Comparison of ENCODE assay signal across 20 cellular contexts in the genomic region with DNA sequence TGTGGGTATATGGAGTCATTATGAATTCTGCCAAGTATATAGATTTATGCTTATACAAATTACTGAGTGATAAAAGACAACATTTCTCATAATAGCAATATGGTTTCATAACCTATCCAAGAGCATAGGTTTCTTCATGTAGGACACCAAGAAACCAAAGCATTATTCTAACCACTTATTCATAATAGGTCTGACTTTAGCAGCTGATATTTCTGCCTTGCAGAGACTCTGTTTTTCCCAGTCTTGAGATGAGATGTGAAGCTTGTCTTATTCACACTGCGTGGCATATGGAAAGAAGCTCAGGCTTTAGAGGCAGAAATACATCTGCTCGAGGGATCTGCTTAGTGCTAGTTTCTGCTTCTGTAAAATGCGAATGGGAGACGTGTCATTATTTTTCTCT.
DNase-seq lines count a peak whose midpoint lies in the region; ATAC-seq, FAIRE-seq and TF ChIP-seq lines count a peak whose summit lies in the region.
"Had no signal": no experiment of that assay in that cellular context is flagged by ENCODE, and none has a peak within 500 bp of the region (broad histone marks: within the 10 kb centered on the region; RNA-seq: fewer than 3 reads in every experiment).

No MANE protein-coding gene starts in this region.

- DNase-seq in Ammon's horn (ENCODE audit: low spot score), result peak; percentile 23
- DNase-seq in K562 (ENCODE audit: extremely low read depth in 1 of 4, low spot score in 3 of 4), result no peak
- no peak for DNase-seq in glutamatergic neuron
- peak; percentile 63 for DNase-seq in superior temporal gyrus (ENCODE audit: extremely low spot score)
- DNase-seq in stimulated activated CD4-positive, alpha-beta T cell treated with anti-CD3 and anti-CD28 coated beads, Interleukin-4, amount 100 ng/mL, for 4 hours, result no peak
- DNase-seq: Caco-2; CD4-positive, CD25-positive, alpha-beta regulatory T cell; CD8-positive, alpha-beta T cell; DND-41; GM23248; H7; HCEC 1CT had no signal

- CTCF ChIA-PET in K562 (lab: Yijun Ruan, JAX; ENCODE audit: low intra/inter-chr PET ratio), result no interaction called here

- no peak overlapping the region for H3K4me2 ChIP-seq in K562 (ENCODE audit: insufficient read depth, low read length)
- H3K4me2 ChIP-seq: BLaER1 had no signal

- WGBS in K562 (ENCODE audit: insufficient coverage, low coverage, missing lambda C conversion rate), result under 1% methylated on average over 4 of the region's 4 CpGs

- H3K9me3 Mint-ChIP-seq in glutamatergic neuron (ENCODE audit: unreplicated experiment), result peaks cover 2% of the 10 kb centered on the region
- H3K9me3 Mint-ChIP-seq: CD8-positive, alpha-beta T cell had no signal

- peak overlapping the region; percentile 65 for H3K27ac Mint-ChIP-seq in glutamatergic neuron (ENCODE audit: unreplicated experiment)
- H3K27ac Mint-ChIP-seq: B cell; CD4-positive, CD25-positive, alpha-beta regulatory T cell; CD8-positive, alpha-beta T cell had no signal

- H3K27me3 Mint-ChIP-seq in glutamatergic neuron (ENCODE audit: unreplicated experiment), result no peaks in the 10 kb centered on the region
- H3K27me3 Mint-ChIP-seq: B cell; CD4-positive, CD25-positive, alpha-beta regulatory T cell had no signal

- TF ChIP-seq RAD21 in K562 (CRISPR knock-in tag; conservative IDR thresholded peaks at IDR 0.05 in 1 of 2, IDR thresholded peaks at IDR 0.05 in 1 of 2), result no peak

- no peaks in the 10 kb centered on the region for H3K36me3 Mint-ChIP-seq in glutamatergic neuron (ENCODE audit: unreplicated experiment)
- H3K36me3 Mint-ChIP-seq: CD4-positive, CD25-positive, alpha-beta regulatory T cell; CD8-positive, alpha-beta T cell had no signal

- TF ChIP-seq CTCF in K562 (IDR thresholded peaks at IDR 0.05 in 2 of 3, conservative IDR thresholded peaks at IDR 0.05 in 1 of 3; ENCODE audit: insufficient read depth in 2 of 3, low read depth in 1 of 3, low read length in 3 of 3) (no peak), glutamatergic neuron (IDR thresholded peaks at IDR 0.05; ENCODE audit: partially characterized antibody, unreplicated experiment) (no peak)

- peak overlapping the region; percentile 12 for H3K4me3 Mint-ChIP-seq in glutamatergic neuron (ENCODE audit: unreplicated experiment)
- H3K4me3 Mint-ChIP-seq: B cell; CD4-positive, CD25-positive, alpha-beta regulatory T cell; CD8-positive, alpha-beta T cell had no signal

- H3K9ac ChIP-seq in K562 (ENCODE audit: insufficient read depth in 1 of 2, low read depth in 2 of 2, low read length in 2 of 2), result no peak overlapping the region
- H3K9ac ChIP-seq: BLaER1, GM23248 had no signal

- H4K20me1 ChIP-seq in K562 (replicated peaks; ENCODE audit: control insufficient read depth, insufficient read depth, low read length), result no peaks in the 10 kb centered on the region
- H4K20me1 ChIP-seq: BLaER1 had no signal

- BruUV-seq in K562 (replicated peaks; lab: Mats Ljungman, UMichigan), result no TSS peak

- POLR2A ChIA-PET in K562 (lab: Yijun Ruan, JAX), result interaction anchor here (1.4 to 3.8 kb wide), 4 partner anchors 11 to 19 kb away, joined by 3 to 14 read pairs (median 4); no protein-coding TSS in a partner anchor

- no peaks in the 10 kb centered on the region for H3K79me2 ChIP-seq in K562 (ENCODE audit: control insufficient read depth, insufficient read depth, low read length)

- intact Hi-C loops in K562 (cut with micrococcal nuclease), result no loop called here

- ATAC-seq in K562 (0 out of 3 replicates have a peak, but pooled peaks have one; percentile 10), GM21360 (IDR thresholded peaks at IDR 0.05; ENCODE audit: unreplicated experiment) (no peak), HG03354 (IDR thresholded peaks at IDR 0.05; ENCODE audit: poor library complexity, severe bottlenecking, unreplicated experiment) (no peak)
- ATAC-seq: CD8-positive, alpha-beta T cell had no signal

- H3K4me1 Mint-ChIP-seq in glutamatergic neuron (ENCODE audit: low read depth, unreplicated experiment), result peaks cover 34% of the 10 kb centered on the region
- H3K4me1 Mint-ChIP-seq: B cell; CD4-positive, CD25-positive, alpha-beta regulatory T cell had no signal

- no peaks in the 10 kb centered on the region for H3K9me3 ChIP-seq in K562 (replicated peaks; ENCODE audit: control insufficient read depth, insufficient read depth, low read depth, low read length)
- H3K9me3 ChIP-seq: BLaER1, Caco-2 had no signal

- no peak overlapping the region for H3K4me3 ChIP-seq in K562
- H3K4me3 ChIP-seq: BLaER1, GM23248 had no signal

- no peak for TF ChIP-seq POLR2A in K562 (conservative IDR thresholded peaks at IDR 0.05)

- FAIRE-seq in K562 (lab: Jason Lieb, UNC), result no peak
- FAIRE-seq: G401.6, GM12892, H1 had no signal

- no peaks in the 10 kb centered on the region for H3K36me3 ChIP-seq in K562 (ENCODE audit: control insufficient read depth, insufficient read depth, low read length)
- H3K36me3 ChIP-seq: BLaER1 had no signal

- no peak overlapping the region for H2AFZ ChIP-seq in K562 (ENCODE audit: low read depth, low read length)
- H2AFZ ChIP-seq: GM23248 had no signal

- H3K4me1 ChIP-seq in K562 (replicated peaks in 1 of 2; ENCODE audit: control insufficient read depth in 2 of 2, insufficient read depth in 2 of 2, low read length in 2 of 2), result peaks cover 0 to 2% of the 10 kb centered on the region in 2 experiments; a peak in 1 of 5 replicates
- H3K4me1 ChIP-seq: BLaER1, Caco-2 had no signal

- H3K9me1 ChIP-seq in K562 (ENCODE audit: control insufficient read depth, insufficient read depth, low read length), result no peaks in the 10 kb centered on the region

- H3K27me3 ChIP-seq in K562 (ENCODE audit: control insufficient read depth in 2 of 2, insufficient read depth in 2 of 2, low read length in 2 of 2), result peaks cover 0 to 4% of the 10 kb centered on the region in 2 experiments; a peak in 1 of 5 replicates
- H3K27me3 ChIP-seq: BLaER1 had no signal

- in situ Hi-C loops in K562 (cut with MboI), result no loop called here

- no peak overlapping the region for H3K27ac ChIP-seq in K562 (ENCODE audit: extremely low read depth, low read depth, low read length)
- H3K27ac ChIP-seq: BLaER1, C4-2B, GM23248 had no signal

- TF ChIP-seq EP300 in K562 (IDR thresholded peaks at IDR 0.05; ENCODE audit: low read length), result no peak

TF ChIP-seq in K562, 482 proteins besides CTCF, POLR2A, EP300 and RAD21:
- no peak for TF ChIP-seq PTBP1 (IDR thresholded peaks at IDR 0.05; ENCODE audit: low read depth, low read length)
- TF ChIP-seq FOXK1 (CRISPR knock-in tag; IDR thresholded peaks at IDR 0.05; ENCODE audit: borderline replicate concordance), result no peak
- TF ChIP-seq ZNF764 (CRISPR knock-in tag; IDR thresholded peaks at IDR 0.05; ENCODE audit: low read depth), result no peak
- no peak for TF ChIP-seq ZNF232 (CRISPR knock-in tag; IDR thresholded peaks at IDR 0.05)
- TF ChIP-seq ZNF140 (CRISPR knock-in tag; IDR thresholded peaks at IDR 0.05), result no peak
- no peak for TF ChIP-seq MTF1 (CRISPR knock-in tag; IDR thresholded peaks at IDR 0.05; ENCODE audit: borderline replicate concordance)
- TF ChIP-seq ZNF24 (IDR thresholded peaks at IDR 0.05), result no peak
- TF ChIP-seq, protein P1, sequence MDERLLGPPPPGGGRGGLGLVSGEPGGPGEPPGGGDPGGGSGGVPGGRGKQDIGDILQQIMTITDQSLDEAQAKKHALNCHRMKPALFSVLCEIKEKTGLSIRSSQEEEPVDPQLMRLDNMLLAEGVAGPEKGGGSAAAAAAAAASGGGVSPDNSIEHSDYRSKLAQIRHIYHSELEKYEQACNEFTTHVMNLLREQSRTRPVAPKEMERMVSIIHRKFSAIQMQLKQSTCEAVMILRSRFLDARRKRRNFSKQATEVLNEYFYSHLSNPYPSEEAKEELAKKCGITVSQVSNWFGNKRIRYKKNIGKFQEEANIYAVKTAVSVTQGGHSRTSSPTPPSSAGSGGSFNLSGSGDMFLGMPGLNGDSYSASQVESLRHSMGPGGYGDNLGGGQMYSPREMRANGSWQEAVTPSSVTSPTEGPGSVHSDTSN (CRISPR knock-in tag; IDR thresholded peaks at IDR 0.05; ENCODE audit: low read depth), result no peak
- TF ChIP-seq, protein P1 (tag; conservative IDR thresholded peaks at IDR 0.05; ENCODE audit: low read depth), result no peak
- no peak for TF ChIP-seq TGIF2 (CRISPR knock-in tag; IDR thresholded peaks at IDR 0.05)
- no peak for TF ChIP-seq MEF2A (IDR thresholded peaks at IDR 0.05; ENCODE audit: control insufficient read depth, low read depth, low read length)
- no peak for TF ChIP-seq PHB2 (IDR thresholded peaks at IDR 0.05; ENCODE audit: low read depth)
- no peak for TF ChIP-seq GABPB1 (CRISPR knock-in tag; IDR thresholded peaks at IDR 0.05)
- no peak for TF ChIP-seq ZNF121 (CRISPR knock-in tag; conservative IDR thresholded peaks at IDR 0.05)

Comparison
In these comparisons a context has a peak if more than half of its experiments do, and no peak if none do; other contexts are left out.
1. DNase-seq: peak in Ammon's horn (single experiment) and superior temporal gyrus (single experiment); none in K562 (0 of 4), glutamatergic neuron (single experiment) and stimulated activated CD4-positive, alpha-beta T cell treated with anti-CD3 and anti-CD28 coated beads, Interleukin-4, amount 100 ng/mL, for 4 hours (0 of 2).